ENCODE assay signal across 1 cellular context in the genomic region with DNA sequence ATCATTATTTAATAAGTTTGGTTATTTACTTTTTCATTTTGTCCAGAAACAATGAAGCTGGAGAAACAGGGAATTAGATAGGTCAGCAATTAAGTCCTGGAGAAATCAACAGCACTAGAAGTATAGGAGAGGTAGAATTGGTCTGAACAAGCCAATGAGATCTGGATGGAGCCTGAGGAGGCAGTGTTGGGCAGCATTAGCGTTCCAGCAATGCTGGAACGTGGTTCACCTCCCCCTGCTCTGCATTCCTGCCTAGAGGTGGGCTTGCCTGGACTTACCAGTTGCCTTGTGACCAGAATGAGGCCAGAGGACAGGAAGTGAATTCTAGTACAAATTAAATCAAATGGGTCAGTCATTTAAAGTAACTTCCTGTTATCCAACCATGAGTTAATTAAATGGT.
TF ChIP-seq lines count a peak whose summit lies in the region.

No MANE protein-coding gene starts in this region.

TF ChIP-seq in GM23338, 12 proteins besides CTCF, POLR2A, EP300 and RAD21:
- peak; percentile 78 for TF ChIP-seq ZNF462 (CRISPR knock-in tag; IDR thresholded peaks at IDR 0.05)
- TF ChIP-seq ZNF114 (CRISPR knock-in tag; IDR thresholded peaks at IDR 0.05), result 0 out of 2 replicates have a peak, but pooled peaks have one; percentile 25
- TF ChIP-seq CREB1 (CRISPR knock-in tag; IDR thresholded peaks at IDR 0.05; ENCODE audit: low read depth), result no peak
- TF ChIP-seq POLR2AphosphoS5 (IDR thresholded peaks at IDR 0.05; ENCODE audit: low read depth), result no peak
- TF ChIP-seq EZH2phosphoT487 (IDR thresholded peaks at IDR 0.05; ENCODE audit: unreplicated experiment), result no peak
- TF ChIP-seq EZH2 (IDR thresholded peaks at IDR 0.05; ENCODE audit: low read depth, unreplicated experiment), result no peak
- no peak for TF ChIP-seq NANOG (IDR thresholded peaks at IDR 0.05; ENCODE audit: borderline replicate concordance)
- no peak for TF ChIP-seq REST (IDR thresholded peaks at IDR 0.05; ENCODE audit: unreplicated experiment)
- TF ChIP-seq ZNF331 (CRISPR knock-in tag; IDR thresholded peaks at IDR 0.05; ENCODE audit: low read depth), result no peak
- TF ChIP-seq, protein P1, sequence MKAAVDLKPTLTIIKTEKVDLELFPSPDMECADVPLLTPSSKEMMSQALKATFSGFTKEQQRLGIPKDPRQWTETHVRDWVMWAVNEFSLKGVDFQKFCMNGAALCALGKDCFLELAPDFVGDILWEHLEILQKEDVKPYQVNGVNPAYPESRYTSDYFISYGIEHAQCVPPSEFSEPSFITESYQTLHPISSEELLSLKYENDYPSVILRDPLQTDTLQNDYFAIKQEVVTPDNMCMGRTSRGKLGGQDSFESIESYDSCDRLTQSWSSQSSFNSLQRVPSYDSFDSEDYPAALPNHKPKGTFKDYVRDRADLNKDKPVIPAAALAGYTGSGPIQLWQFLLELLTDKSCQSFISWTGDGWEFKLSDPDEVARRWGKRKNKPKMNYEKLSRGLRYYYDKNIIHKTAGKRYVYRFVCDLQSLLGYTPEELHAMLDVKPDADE (IDR thresholded peaks at IDR 0.05), result no peak
- no peak for TF ChIP-seq STAT1 (IDR thresholded peaks at IDR 0.05; ENCODE audit: unreplicated experiment)
- no peak for TF ChIP-seq JUNB (IDR thresholded peaks at IDR 0.05; ENCODE audit: unreplicated experiment)
